In genomic region chr2:225009768-225010167, GRCh38 we compare ENCODE assay signal across 12 cellular contexts. TPM values are rescaled to one million over a fixed set of nuclear protein-coding genes. Genes with fewer than 3 reads are reported as not detected.
DNase-seq lines count a peak whose midpoint lies in the region; ATAC-seq, FAIRE-seq and TF ChIP-seq lines count a peak whose summit lies in the region.
"Had no signal": no experiment of that assay in that cellular context is flagged by ENCODE, and none has a peak within 500 bp of the region (broad histone marks: within the 10 kb centered on the region; RNA-seq: fewer than 3 reads in every experiment).

No MANE protein-coding gene starts in this region.

- H3K4me3 Mint-ChIP-seq in activated naive CD4-positive, alpha-beta T cell treated with anti-CD3 and anti-CD28 coated beads, Interleukin-2, amount 10 ng/mL, durations not matched to agents 7 days and 5 days: no peak overlapping the region
- H3K4me3 Mint-ChIP-seq in T-cell: peak overlapping the region in 2 of 3 donors; percentile 11 to 15

- H3K27ac ChIP-seq in keratinocyte (ENCODE audit: control insufficient read depth, insufficient read depth, low read length): peak overlapping the region; percentile 9
- H3K27ac ChIP-seq: cardiac muscle cell had no signal

- H3K36me3 Mint-ChIP-seq in activated naive CD4-positive, alpha-beta T cell treated with anti-CD3 and anti-CD28 coated beads, Interleukin-2, amount 10 ng/mL, durations not matched to agents 7 days and 5 days: peaks cover 44% of the 10 kb centered on the region
- peaks cover 11% of the 10 kb centered on the region for H3K36me3 Mint-ChIP-seq in T-cell

- no peaks in the 10 kb centered on the region for H3K9me3 ChIP-seq in keratinocyte (ENCODE audit: control insufficient read depth, low read depth, low read length)

- no peaks in the 10 kb centered on the region for H3K27me3 Mint-ChIP-seq in activated naive CD4-positive, alpha-beta T cell treated with anti-CD3 and anti-CD28 coated beads, Interleukin-2, amount 10 ng/mL, durations not matched to agents 7 days and 5 days
- no peaks in the 10 kb centered on the region for H3K27me3 Mint-ChIP-seq in T-cell

- no peak overlapping the region for H3K4me3 ChIP-seq in keratinocyte (ENCODE audit: control insufficient read depth in 2 of 3, extremely low read depth in 1 of 3, insufficient read depth in 2 of 3, low read depth in 1 of 3, low read length in 3 of 3)
- H3K4me3 ChIP-seq: cardiac muscle cell, skin epidermis had no signal

- H3K9ac ChIP-seq in keratinocyte (ENCODE audit: control insufficient read depth, extremely low read depth, insufficient read depth, low read length): no peak overlapping the region

- H3K36me3 ChIP-seq in keratinocyte (ENCODE audit: control insufficient read depth in 2 of 2, extremely low read depth in 1 of 2, insufficient read depth in 2 of 2, low read length in 2 of 2): no peaks in the 10 kb centered on the region
- H3K36me3 ChIP-seq: cardiac muscle cell had no signal

- H3K9me3 Mint-ChIP-seq in activated naive CD4-positive, alpha-beta T cell treated with anti-CD3 and anti-CD28 coated beads, Interleukin-2, amount 10 ng/mL, durations not matched to agents 7 days and 5 days: no peaks in the 10 kb centered on the region
- H3K9me3 Mint-ChIP-seq in T-cell: no peaks in the 10 kb centered on the region

- peak; percentile 49 for FAIRE-seq in keratinocyte (lab: Jason Lieb, UNC)

- peak overlapping the region; percentile 69 for H3K27ac Mint-ChIP-seq in activated naive CD4-positive, alpha-beta T cell treated with anti-CD3 and anti-CD28 coated beads, Interleukin-2, amount 10 ng/mL, durations not matched to agents 7 days and 5 days
- H3K27ac Mint-ChIP-seq in T-cell: peak overlapping the region; percentile 86 to 90

- peaks cover 59% of the 10 kb centered on the region for H3K4me1 Mint-ChIP-seq in activated naive CD4-positive, alpha-beta T cell treated with anti-CD3 and anti-CD28 coated beads, Interleukin-2, amount 10 ng/mL, durations not matched to agents 7 days and 5 days
- peaks cover 86 to 90% (median 89%) of the 10 kb centered on the region in 3 donors for H3K4me1 Mint-ChIP-seq in T-cell

- CTCF ChIA-PET in activated naive CD4-positive, alpha-beta T cell treated with anti-CD3 and anti-CD28 coated beads, Interleukin-2, amount 10 ng/mL, durations not matched to agents 7 days and 5 days (lab: Charles Lee): interaction anchor here (1.0 to 3.9 kb wide), 6 partner anchors 8 to 185 kb away, joined by 3 to 19 read pairs (median 4); no protein-coding TSS in a partner anchor
- CTCF ChIA-PET in T-cell (lab: Charles Lee): interaction anchor here in 1 of 2 donors (0.7 to 1.0 kb wide), 3 partner anchors 43 to 128 kb away, joined by 3 to 5 read pairs (median 4); no protein-coding TSS in a partner anchor

- H3K79me2 ChIP-seq in keratinocyte (ENCODE audit: control insufficient read depth, insufficient read depth, low read length): no peaks in the 10 kb centered on the region

- H4K20me1 ChIP-seq in keratinocyte (ENCODE audit: control insufficient read depth, extremely low read depth, insufficient read depth, low read length): no peaks in the 10 kb centered on the region

- H3K4me2 ChIP-seq in keratinocyte (ENCODE audit: control insufficient read depth, extremely low read depth, insufficient read depth, low read depth, low read length): no peak overlapping the region

- TF ChIP-seq CTCF in keratinocyte (optimal IDR thresholded peaks at IDR 0.05 in 1 of 3, IDR thresholded peaks at IDR 0.05 in 1 of 3, conservative IDR thresholded peaks at IDR 0.05 in 1 of 3; ENCODE audit: extremely low read depth in 1 of 3, insufficient read depth in 2 of 3, low read length in 3 of 3) (no peak), omental fat pad (IDR thresholded peaks at IDR 0.05) (no peak)

- no peaks in the 10 kb centered on the region for H3K9me1 ChIP-seq in keratinocyte (ENCODE audit: control insufficient read depth, extremely low read depth, insufficient read depth, low read length)

- ATAC-seq in T-cell (replicated peaks in 1 of 4) (no peak), omental fat pad (ENCODE audit: low FRiP score) (no peak)
- ATAC-seq: activated T-cell treated with anti-CD3 and anti-CD28 coated beads, Interleukin-2, amount 50 U/mL, for 4 hours had no signal

- dilution Hi-C loops in keratinocyte (cut with MboI; ENCODE audit: extremely low pct_ligation_motif_present, low sequenced_read_pairs): no loop called here

- H2AFZ ChIP-seq in keratinocyte (ENCODE audit: control insufficient read depth, low read length): no peak overlapping the region

- POLR2A ChIA-PET in T-cell (lab: Charles Lee): no interaction called here

- no peaks in the 10 kb centered on the region for H3K27me3 ChIP-seq in keratinocyte (ENCODE audit: control insufficient read depth, extremely low read depth, insufficient read depth, low read length)

- no peak for DNase-seq in activated naive CD4-positive, alpha-beta T cell treated with anti-CD3 and anti-CD28 coated beads, Interleukin-2, amount 10 ng/mL, durations not matched to agents 7 days and 5 days
- DNase-seq in activated naive CD4-positive, alpha-beta T cell treated with Interleukin-2 at 50 U/mL for 16 hours: no peak
- DNase-seq in T-cell (no peak), keratinocyte (ENCODE audit: low read depth, low spot score) (no peak), NCI-H526 treated with DMSO at 0.1 percent for 48 hours (lab: John Stamatoyannopoulos, UW) (no peak), omental fat pad (ENCODE audit: low spot score) (no peak), SW 1271 (lab: John Stamatoyannopoulos, UW) (no peak)
- DNase-seq in stimulated activated naive CD4-positive, alpha-beta T cell treated with Interleukin-2 at 50 U/mL for 16 hours (lab: John Stamatoyannopoulos, UW): no peak
- DNase-seq: activated T-cell treated with anti-CD3 and anti-CD28 coated beads, Interleukin-2, amount 50 U/mL, for 4 hours; erythroblast had no signal

- H3K4me1 ChIP-seq in keratinocyte (ENCODE audit: control insufficient read depth, extremely low read depth, insufficient read depth, low read length): peaks cover 30% of the 10 kb centered on the region

RNA-seq across cellular contexts. Expression of gene DOCK10, which starts 32.5 kb away (rescaled TPM):
- total RNA-seq in T-cell (100 to 1,000 TPM; 206 to 266 (median 235) TPM), omental fat pad (10 to 100 TPM; 11.9 to 42.0 (median 17.9) TPM)
- 1.0 to 2.5 TPM (median 1.4 TPM) in 3 replicates for polyA plus RNA-seq in keratinocyte
- 0.27 TPM for polyA plus RNA-seq in keratinocyte (2011; ENCODE audit: low read depth)
- polyA plus RNA-seq in keratinocyte (2011; cell fraction: cytosol; rRNA removed): 0.21 and 0.29 TPM in 2 replicates
- 0.80 and 1.8 TPM in 2 replicates for polyA plus RNA-seq in keratinocyte (2011; cell fraction: nucleus; rRNA removed)
- 0.01 and 0.58 TPM in 2 replicates for polyA plus RNA-seq in keratinocyte (2012; ENCODE audit: low replicate concordance)
- polyA minus RNA-seq in keratinocyte: 1.2 to 2.7 TPM (median 1.5 TPM) in 3 replicates
- 4.0 TPM for polyA minus RNA-seq in keratinocyte (2011; cell fraction: cytosol; rRNA and poly(A)+ RNA removed)
- 1.3 and 1.6 TPM in 2 replicates for polyA minus RNA-seq in keratinocyte (2011; cell fraction: nucleus; rRNA and poly(A)+ RNA removed)
- total RNA-seq: cardiac muscle cell had no signal
- polyA plus RNA-seq: cardiac muscle cell had no signal

Comparison
In these comparisons a context has a peak if more than half of its experiments do, and no peak if none do; other contexts are left out.
1. RNA of gene DOCK10, which starts 32.5 kb away (total RNA-seq): 206 to 266 TPM in T-cell; 11.9 to 42.0 TPM in omental fat pad; every median in the first group is over 4 times any median in the second.